In genomic region chr1:176983786-176984185, GRCh38 we compare ENCODE assay signal across 27 cellular contexts.
"Had no signal": no experiment of that assay in that cellular context is flagged by ENCODE, and none has a peak within 500 bp of the region (broad histone marks: within the 10 kb centered on the region; RNA-seq: fewer than 3 reads in every experiment).

No MANE protein-coding gene starts in this region.

- H3K27me3 Mint-ChIP-seq: activated CD8-positive, alpha-beta T cell treated with anti-CD3 and anti-CD28 coated beads for 36 hours; activated naive CD8-positive, alpha-beta T cell; activated T-helper 17 cell treated with anti-CD3 and anti-CD28 coated beads, Interleukin-2, amount 50 U/mL, for 72 hours; effector memory CD8-positive, alpha-beta T cell had no signal

- H3K36me3 ChIP-seq: brain microvascular endothelial cell had no signal

- H3K4me1 Mint-ChIP-seq: activated B cell treated with CpG ODN at 0.5 μM for 24 hours; activated T-helper 17 cell treated with anti-CD3 and anti-CD28 coated beads, Interleukin-2, amount 50 U/mL, for 72 hours had no signal

- DNase-seq: activated B cell treated with CpG ODN at 0.5 μM for 24 hours; activated CD4-positive, alpha-beta T cell treated with anti-CD3 and anti-CD28 coated beads for 48 hours; activated CD4-positive, alpha-beta T cell treated with anti-CD3 and anti-CD28 coated beads, Interleukin-2, amount 50 U/mL, for 1 hour; activated CD4-positive, alpha-beta T cell treated with anti-CD3 and anti-CD28 coated beads, Interleukin-2, amount 50 U/mL, for 48 hours; activated CD8-positive, alpha-beta memory T cell treated with anti-CD3 and anti-CD28 coated beads for 24 hours; activated CD8-positive, alpha-beta T cell treated with anti-CD3 and anti-CD28 coated beads for 36 hours; activated effector memory CD4-positive, alpha-beta T cell treated with Interleukin-2 at 50 U/mL for 16 hours; activated gamma-delta T cell treated with Interleukin-2 at 50 U/mL for 16 hours; activated naive CD4-positive, alpha-beta T cell treated with anti-CD3 and anti-CD28 coated beads, Interleukin-2, amount 50 U/mL, for 16 hours; activated naive CD4-positive, alpha-beta T cell treated with Interleukin-2 at 50 U/mL for 16 hours; activated T-cell treated with anti-CD3 and anti-CD28 coated beads, Interleukin-2, amount 50 U/mL, for 4 hours; amniotic stem cell; anterior cingulate cortex; brain microvascular endothelial cell; caudate nucleus; cortex of kidney; dermis blood vessel endothelial cell; effector CD4-positive, alpha-beta T cell; effector memory CD8-positive, alpha-beta T cell; foreskin fibroblast; head of caudate nucleus; T-helper 2 cell had no signal

- H3K9me3 Mint-ChIP-seq: activated B cell treated with CpG ODN at 0.5 μM for 24 hours; activated CD8-positive, alpha-beta T cell treated with anti-CD3 and anti-CD28 coated beads for 36 hours; activated T-helper 17 cell treated with anti-CD3 and anti-CD28 coated beads, Interleukin-2, amount 50 U/mL, for 72 hours; effector memory CD8-positive, alpha-beta T cell had no signal

- ATAC-seq: activated CD4-positive, CD25-positive, alpha-beta regulatory T cell treated with anti-CD3 and anti-CD28 coated beads, Interleukin-2, amount 50 U/mL, for 24 hours; activated CD8-positive, alpha-beta T cell treated with anti-CD3 and anti-CD28 coated beads for 36 hours; activated T-cell treated with anti-CD3 and anti-CD28 coated beads, Interleukin-2, amount 50 U/mL, for 4 hours; activated T-helper 17 cell treated with anti-CD3 and anti-CD28 coated beads, Interleukin-2, amount 50 U/mL, for 72 hours; effector memory CD8-positive, alpha-beta T cell; esophagus mucosa had no signal

- H3K36me3 Mint-ChIP-seq: activated naive CD8-positive, alpha-beta T cell had no signal

- H3K4me3 Mint-ChIP-seq: activated B cell treated with CpG ODN at 0.5 μM for 24 hours; activated CD8-positive, alpha-beta T cell treated with anti-CD3 and anti-CD28 coated beads for 36 hours; activated naive CD8-positive, alpha-beta T cell; activated T-cell treated with anti-CD3 and anti-CD28 coated beads, Interleukin-2, amount 50 U/mL, for 4 hours; activated T-helper 17 cell treated with anti-CD3 and anti-CD28 coated beads, Interleukin-2, amount 50 U/mL, for 72 hours; effector memory CD8-positive, alpha-beta T cell had no signal

- H3K27ac ChIP-seq: brain microvascular endothelial cell, epithelial cell of prostate had no signal

- H3K27me3 ChIP-seq: brain microvascular endothelial cell had no signal

- H3K27ac Mint-ChIP-seq: activated B cell treated with CpG ODN at 0.5 μM for 24 hours; activated CD8-positive, alpha-beta T cell treated with anti-CD3 and anti-CD28 coated beads for 36 hours; activated naive CD8-positive, alpha-beta T cell; activated T-helper 17 cell treated with anti-CD3 and anti-CD28 coated beads, Interleukin-2, amount 50 U/mL, for 72 hours; effector memory CD8-positive, alpha-beta T cell had no signal
